In genomic region chr6:35297541-35298481, GRCh38 we compare ENCODE assay signal across 8 cellular contexts. TPM values are rescaled to one million over a fixed set of nuclear protein-coding genes. Genes with fewer than 3 reads are reported as not detected.
DNase-seq lines count a peak whose midpoint lies in the region; ATAC-seq and TF ChIP-seq lines count a peak whose summit lies in the region.

TSS of gene DEF6 (plus strand) at chr6:35297818. CDS start at chr6:35297857, 39 bp downstream.

- H3K79me1 ChIP-seq in IMR-90 (ENCODE audit: low read depth in 1 of 2, low read length in 2 of 2) = no peaks in the 10 kb centered on the region

- no peaks in the 10 kb centered on the region for H3K9me3 Mint-ChIP-seq in activated T-cell treated with anti-CD3 and anti-CD28 coated beads, Interleukin-2, amount 50 U/mL, for 72 hours
- H3K9me3 Mint-ChIP-seq in neural progenitor cell = no peaks in the 10 kb centered on the region

- peak within 1 kb of the TSS; percentile 83 to 95 for H3K4me3 Mint-ChIP-seq in activated T-cell treated with anti-CD3 and anti-CD28 coated beads, Interleukin-2, amount 50 U/mL, for 72 hours
- H3K4me3 Mint-ChIP-seq in neural progenitor cell = peak within 1 kb of the TSS; percentile 35

- peaks cover 3 to 4% of the 10 kb centered on the region in 2 donors for H3K36me3 Mint-ChIP-seq in activated T-cell treated with anti-CD3 and anti-CD28 coated beads, Interleukin-2, amount 50 U/mL, for 72 hours (ENCODE audit: insufficient read depth in 2 of 2)
- H3K36me3 Mint-ChIP-seq in neural progenitor cell = peaks cover 4% of the 10 kb centered on the region

- TF ChIP-seq POLR2A in IMR-90 (IDR thresholded peaks at IDR 0.05; ENCODE audit: low read depth, low read length) = no peak

- H3K79me2 ChIP-seq in PC-9 (ENCODE audit: low read depth) (no peaks in the 10 kb centered on the region; the same call in 1 of the 2 replicates), neural progenitor cell (ENCODE audit: low read depth) (no peaks in the 10 kb centered on the region)

- 0 out of 2 replicates have a peak within 1 kb of the TSS, but pooled peaks have one; percentile 17 for H2AK5ac ChIP-seq in IMR-90 (ENCODE audit: low read depth, low read length)

- peaks cover 25% of the 10 kb centered on the region for H3K36me3 ChIP-seq in IMR-90 (ENCODE audit: control insufficient read depth, insufficient read depth, low read length)
- no peaks in the 10 kb centered on the region for H3K36me3 ChIP-seq in PC-9 (ENCODE audit: low read depth)
- no peaks in the 10 kb centered on the region for H3K36me3 ChIP-seq in neural progenitor cell
- H3K36me3 ChIP-seq in subcutaneous abdominal adipose tissue (ENCODE audit: control insufficient read depth in 5 of 5, insufficient read depth in 5 of 5, low read length in 5 of 5) = peaks cover 0 to 37% (median 32%) of the 10 kb centered on the region in 5 donors

- peak within 1 kb of the TSS; percentile 52 for H2AK9ac ChIP-seq in IMR-90 (replicated peaks; ENCODE audit: low read depth, low read length, poor library complexity)

- peak within 1 kb of the TSS; percentile 38 for H3K27ac Mint-ChIP-seq in activated T-cell treated with anti-CD3 and anti-CD28 coated beads, Interleukin-2, amount 50 U/mL, for 72 hours
- H3K27ac Mint-ChIP-seq in neural progenitor cell = no peak within 1 kb of the TSS

- TF ChIP-seq CTCF in IMR-90 (conservative IDR thresholded peaks at IDR 0.05; ENCODE audit: low read depth, low read length) (peak; percentile 75), PC-9 (conservative IDR thresholded peaks at IDR 0.05) (peak; percentile 85), fibroblast of pulmonary artery (IDR thresholded peaks at IDR 0.05; ENCODE audit: low read length, missing control alignments) (peak; percentile 73), neural progenitor cell (IDR thresholded peaks at IDR 0.05) (peak; percentile 74)

- H3K23ac ChIP-seq in IMR-90 (ENCODE audit: low read depth, low read length) = no peak within 1 kb of the TSS

- H4K5ac ChIP-seq in IMR-90 (ENCODE audit: low read depth, low read length) = no peak within 1 kb of the TSS

- 31% methylated on average over 25 of the region's 36 CpGs; no CpG with 5 or more reads in 1 of the 2 experiments for WGBS in IMR-90 (ENCODE audit: extremely low coverage in 2 of 2, insufficient read length in 1 of 2), 2 experiments

- no peaks in the 10 kb centered on the region for H3K9me3 ChIP-seq in IMR-90 (ENCODE audit: control insufficient read depth, insufficient read depth, low read length)
- no peaks in the 10 kb centered on the region for H3K9me3 ChIP-seq in PC-9 (ENCODE audit: insufficient read depth, low read depth)
- no peaks in the 10 kb centered on the region for H3K9me3 ChIP-seq in neural progenitor cell (ENCODE audit: low read depth)
- H3K9me3 ChIP-seq in subcutaneous abdominal adipose tissue (ENCODE audit: control insufficient read depth in 5 of 5, low read length in 5 of 5) = no peaks in the 10 kb centered on the region

- no peak within 1 kb of the TSS for H2BK5ac ChIP-seq in IMR-90 (ENCODE audit: low read depth, low read length, poor library complexity, severe bottlenecking)

- H3K4ac ChIP-seq in IMR-90 (ENCODE audit: low read depth, low read length) = peak within 1 kb of the TSS; percentile 43; the same call in 1 of the 2 replicates

- H4K91ac ChIP-seq in IMR-90 (ENCODE audit: insufficient read depth, low read depth, low read length) = peak within 1 kb of the TSS; percentile 6; the same call in 1 of the 2 replicates

- H4K8ac ChIP-seq in IMR-90 (ENCODE audit: low read depth in 2 of 2, low read length in 2 of 2) = peak within 1 kb of the TSS in 1 of 2 experiments; percentile 84; a peak in 2 of 4 replicates

- H3K4me3 ChIP-seq in IMR-90 (ENCODE audit: insufficient read depth, low read depth, low read length) (peak within 1 kb of the TSS; percentile 15; the same call in 1 of the 2 replicates), PC-9 (peak within 1 kb of the TSS; percentile 66), fibroblast of pulmonary artery (replicated peaks; ENCODE audit: low read depth, low read length) (peak within 1 kb of the TSS; percentile 19), neural progenitor cell (no peak within 1 kb of the TSS), subcutaneous abdominal adipose tissue (ENCODE audit: low read depth in 1 of 5, low read length in 5 of 5) (peak within 1 kb of the TSS; percentile 23 to 65 (median 56))

- H3K4me2 ChIP-seq in IMR-90 (ENCODE audit: low read depth, low read length) (peak within 1 kb of the TSS; percentile 25; the same call in 1 of the 2 replicates), PC-9 (peak within 1 kb of the TSS; percentile 98), neural progenitor cell (peak within 1 kb of the TSS; percentile 59)

- POLR2A ChIA-PET in IMR-90 (lab: Charles Lee; ENCODE audit: unreplicated experiment) = no interaction called here
- POLR2A ChIA-PET in PC-9 (lab: Charles Lee; ENCODE audit: unreplicated experiment) = interaction anchor here (0.6 kb wide), 1 partner anchor 44 kb away, joined by 3 read pairs; no protein-coding TSS in a partner anchor

- H2AFZ ChIP-seq in IMR-90 (replicated peaks; ENCODE audit: low read length, poor library complexity) (peak within 1 kb of the TSS; percentile 84), PC-9 (peak within 1 kb of the TSS; percentile 95), neural progenitor cell (replicated peaks) (no peak within 1 kb of the TSS)

- no peak within 1 kb of the TSS for H3K18ac ChIP-seq in IMR-90 (ENCODE audit: low read depth, low read length)

- CTCF ChIA-PET in IMR-90 (lab: Yijun Ruan, JAX) = interaction anchor here (1.2 kb wide), 1 partner anchor 152 kb away, joined by 3 read pairs; no protein-coding TSS in a partner anchor
- CTCF ChIA-PET in PC-9 (lab: Charles Lee) = interaction anchor here (0.6 to 1.0 kb wide), 5 partner anchors 169 to 1311 kb away, joined by 3 to 6 read pairs (median 4); no protein-coding TSS in a partner anchor

- TF ChIP-seq RAD21 in IMR-90 (IDR thresholded peaks at IDR 0.05; ENCODE audit: low read length) = peak; percentile 87

- no peak within 1 kb of the TSS for H2BK15ac ChIP-seq in IMR-90 (ENCODE audit: low read depth, low read length)

- H3K27me3 Mint-ChIP-seq in activated T-cell treated with anti-CD3 and anti-CD28 coated beads, Interleukin-2, amount 50 U/mL, for 72 hours (ENCODE audit: low read depth) = no peaks in the 10 kb centered on the region
- H3K27me3 Mint-ChIP-seq in neural progenitor cell (ENCODE audit: insufficient read depth, low read depth) = peaks cover 2% of the 10 kb centered on the region

- peaks cover 48% of the 10 kb centered on the region for H3K4me1 Mint-ChIP-seq in activated T-cell treated with anti-CD3 and anti-CD28 coated beads, Interleukin-2, amount 50 U/mL, for 72 hours (ENCODE audit: low read depth)
- H3K4me1 Mint-ChIP-seq in neural progenitor cell = peaks cover 11% of the 10 kb centered on the region

- no peak within 1 kb of the TSS for H2BK20ac ChIP-seq in IMR-90 (ENCODE audit: low read depth, low read length)

- H3K4me1 ChIP-seq in IMR-90 (ENCODE audit: control insufficient read depth, insufficient read depth, low read length) (peaks cover 4% of the 10 kb centered on the region; the same call in 1 of the 2 replicates), PC-9 (replicated peaks; ENCODE audit: insufficient read depth) (peaks cover 22% of the 10 kb centered on the region), neural progenitor cell (no peaks in the 10 kb centered on the region), subcutaneous abdominal adipose tissue (ENCODE audit: control insufficient read depth in 5 of 5, insufficient read depth in 5 of 5, low read length in 5 of 5) (peaks cover 5 to 44% (median 18%) of the 10 kb centered on the region in 5 donors)

- peaks cover 4% of the 10 kb centered on the region; the same call in 1 of the 2 replicates for H3K9me1 ChIP-seq in IMR-90 (ENCODE audit: insufficient read depth, low read length)

- peak; percentile 96 for DNase-seq in DMS 273 (lab: John Stamatoyannopoulos, UW; ENCODE audit: unreplicated experiment)
- peak; percentile 82 for DNase-seq in IMR-90
- peak; percentile 87 for DNase-seq in PC-9
- DNase-seq in activated T-cell treated with anti-CD3 and anti-CD28 coated beads, Interleukin-2, amount 50 U/mL, for 72 hours = peak; percentile 88 to 89
- DNase-seq in fibroblast of pulmonary artery (ENCODE audit: low read depth) = peak; percentile 87
- DNase-seq in neural progenitor cell (ENCODE audit: low spot score) = peak; percentile 90

- ATAC-seq in GM21390 (IDR thresholded peaks at IDR 0.05; ENCODE audit: unreplicated experiment) (peak; percentile 78), IMR-90 (ENCODE audit: low read depth) (peak; percentile 94)
- ATAC-seq in activated T-cell treated with anti-CD3 and anti-CD28 coated beads, Interleukin-2, amount 50 U/mL, for 72 hours (replicated peaks in 1 of 2) = peak; percentile 87

- H3K14ac ChIP-seq in IMR-90 (replicated peaks; ENCODE audit: low read depth, low read length) = peak within 1 kb of the TSS; percentile 60; the same call in 1 of the 2 replicates

- no peak within 1 kb of the TSS for H3K56ac ChIP-seq in IMR-90 (ENCODE audit: extremely low read depth, insufficient read depth, low read length)

- H3K27me3 ChIP-seq in IMR-90 (ENCODE audit: control insufficient read depth, insufficient read depth, low read length) = no peaks in the 10 kb centered on the region
- H3K27me3 ChIP-seq in PC-9 (ENCODE audit: insufficient read depth, low read depth) = no peaks in the 10 kb centered on the region
- no peaks in the 10 kb centered on the region for H3K27me3 ChIP-seq in neural progenitor cell
- no peaks in the 10 kb centered on the region for H3K27me3 ChIP-seq in subcutaneous abdominal adipose tissue (ENCODE audit: control insufficient read depth in 5 of 5, insufficient read depth in 4 of 5, low read length in 5 of 5)

- BruUV-seq in IMR-90 (replicated peaks; lab: Mats Ljungman, UMichigan) (no TSS peak), PC-9 (replicated peaks; lab: Mats Ljungman, UMichigan) (TSS peak; percentile 20)

- intact Hi-C loops in IMR-90 (cut with micrococcal nuclease) (loop anchor here (5.0 kb wide), 2 partner anchors 154 to 169 kb away; partner anchors contain the start of genes FANCE and RPL10A), PC-9 (cut with micrococcal nuclease; ENCODE audit: unreplicated experiment) (loop anchor here (1.0 to 10.0 kb wide), 7 partner anchors 44 to 797 kb away; partner anchors contain the start of genes ARMC12, PPARD and RPL10A)

- dilution Hi-C loops in IMR-90 (cut with HindIII; ENCODE audit: low sequenced_read_pairs, unreplicated experiment) = no loop called here

- H3F3A ChIP-seq in PC-9 (ENCODE audit: insufficient read depth, low read depth) = peaks cover 11% of the 10 kb centered on the region; the same call in 1 of the 2 replicates
- no peaks in the 10 kb centered on the region for H3F3A ChIP-seq in neural progenitor cell (ENCODE audit: low read depth)

- peak within 1 kb of the TSS; percentile 44; the same call in 1 of the 2 replicates for H2BK120ac ChIP-seq in IMR-90 (ENCODE audit: low read depth, low read length)

- no peaks in the 10 kb centered on the region for H4K20me1 ChIP-seq in IMR-90 (ENCODE audit: insufficient read depth, low read length)
- no peaks in the 10 kb centered on the region for H4K20me1 ChIP-seq in PC-9 (ENCODE audit: insufficient read depth)
- no peaks in the 10 kb centered on the region for H4K20me1 ChIP-seq in neural progenitor cell (ENCODE audit: low read depth)

- no peak within 1 kb of the TSS for H3K27ac ChIP-seq in IMR-90 (ENCODE audit: insufficient read depth, low read length)
- no peak within 1 kb of the TSS for H3K27ac ChIP-seq in PC-9
- no peak within 1 kb of the TSS for H3K27ac ChIP-seq in neural progenitor cell
- no peak within 1 kb of the TSS for H3K27ac ChIP-seq in subcutaneous abdominal adipose tissue (ENCODE audit: low read depth, low read length)

- in situ Hi-C loops in IMR-90 (cut with MboI; ENCODE audit: low sequenced_read_pairs) = no loop called here

- no peaks in the 10 kb centered on the region for H3K9me2 ChIP-seq in PC-9 (ENCODE audit: insufficient read depth)

- H3K9ac ChIP-seq in IMR-90 (ENCODE audit: low read depth, low read length) (no peak within 1 kb of the TSS; the same call in 1 of the 2 replicates), neural progenitor cell (no peak within 1 kb of the TSS), subcutaneous abdominal adipose tissue (ENCODE audit: low read length in 5 of 5) (peak within 1 kb of the TSS in 4 of 5 donors; percentile 11 to 79 (median 54))

RNA-seq across cellular contexts. Expression of gene DEF6, which starts in this region (rescaled TPM):
- 1.9 and 2.5 TPM in 2 replicates for total RNA-seq in IMR-90 (2012; rRNA removed)
- 4.1 and 4.2 TPM in 2 replicates for polyA plus RNA-seq in IMR-90 (2012; rRNA removed)
- 1.6 and 3.0 TPM in 2 replicates for polyA plus RNA-seq in IMR-90 (2012; cell fraction: cytosol; rRNA removed)
- 13.7 and 15.7 TPM in 2 replicates for polyA plus RNA-seq in IMR-90 (2012; cell fraction: nucleus; rRNA removed; ENCODE audit: low replicate concordance)
- 19.6 and 27.0 TPM in 2 replicates for total RNA-seq in PC-9 (2021)
- 100 to 1,000 TPM; 108 to 127 TPM for total RNA-seq in activated T-cell treated with anti-CD3 and anti-CD28 coated beads, Interleukin-2, amount 50 U/mL, for 72 hours
- total RNA-seq in neural progenitor cell (ENCODE audit: low replicate concordance) = 0.17 and 0.19 TPM in 2 replicates

Comparison
In these comparisons a context has a peak if more than half of its experiments do, and no peak if none do; other contexts are left out.
1. Peak in DNase-seq and H3K4me2 ChIP-seq in neural progenitor cell; RNA of the gene not detected or under 1 TPM.
2. H3K4me2 ChIP-seq: peak in every context shown above with its lines; median percentile 98 in PC-9; 59 in neural progenitor cell; 25 in IMR-90.
3. H3K9ac ChIP-seq: peak in subcutaneous abdominal adipose tissue (4 of 5); none in IMR-90 (single experiment) and neural progenitor cell (single experiment).
4. Peak in every context shown above with its lines, with median percentiles within 50 percentile points of each other: DNase-seq, ATAC-seq and CTCF ChIP-seq.